Comparison of ENCODE assay signal across 8 cellular contexts in genomic region chr1:19799877-19800804, GRCh38. TPM values are rescaled to one million over a fixed set of nuclear protein-coding genes. Genes with fewer than 3 reads are reported as not detected.
DNase-seq lines count a peak whose midpoint lies in the region; ATAC-seq, FAIRE-seq and TF ChIP-seq lines count a peak whose summit lies in the region.

TSS of gene TMCO4 (minus strand) at chr1:19799916. CDS start at chr1:19780758, 19,158 bp downstream.

- peak within 1 kb of the TSS; percentile 28 to 76 for H3K4me3 ChIP-seq in neuronal stem cell (ENCODE audit: low read length in 2 of 2)
- H3K4me3 ChIP-seq in thoracic aorta: peak within 1 kb of the TSS; percentile 81

- H2AK5ac ChIP-seq in neuronal stem cell (ENCODE audit: low read depth, low read length): peak within 1 kb of the TSS; percentile 77

- ATAC-seq in HG03135 (IDR thresholded peaks at IDR 0.05; ENCODE audit: unreplicated experiment) (peak; percentile 50), thoracic aorta (ENCODE audit: insufficient number of reproducible peaks, low FRiP score, low read depth) (no peak)

- no peaks in the 10 kb centered on the region for H3K79me1 ChIP-seq in neuronal stem cell (ENCODE audit: low read depth, low read length)

- H3K27ac ChIP-seq in neuronal stem cell (replicated peaks; ENCODE audit: low read length) (no peak within 1 kb of the TSS), thoracic aorta (peak within 1 kb of the TSS; percentile 82 to 84)

- H3K9me3 ChIP-seq in neuronal stem cell (replicated peaks in 1 of 2; ENCODE audit: control insufficient read depth in 2 of 2, insufficient read depth in 1 of 2, low read depth in 1 of 2, low read length in 2 of 2): no peaks in the 10 kb centered on the region
- no peaks in the 10 kb centered on the region for H3K9me3 ChIP-seq in thoracic aorta

- H2BK5ac ChIP-seq in neuronal stem cell (ENCODE audit: low read length): no peak within 1 kb of the TSS

- H2AFZ ChIP-seq in neuronal stem cell (ENCODE audit: low read length): peak within 1 kb of the TSS; percentile 88

- peak within 1 kb of the TSS; percentile 89 for H3K9ac ChIP-seq in neuronal stem cell (ENCODE audit: low read depth, low read length, poor library complexity)

- H2BK15ac ChIP-seq in neuronal stem cell (ENCODE audit: low read length): peak within 1 kb of the TSS; percentile 83

- peak; percentile 29 for DNase-seq in NCI-H146 (lab: John Stamatoyannopoulos, UW)
- no peak for DNase-seq in NCI-H146 treated with DMSO at 0.1 percent for 48 hours (lab: John Stamatoyannopoulos, UW; ENCODE audit: unreplicated experiment)
- DNase-seq in RPMI7951 (ENCODE audit: low read depth): peak; percentile 93
- peak in 3 of 4 experiments; percentile 23 to 46 (median 31) for DNase-seq in activated naive CD4-positive, alpha-beta T cell (lab: John Stamatoyannopoulos, UW)
- peak; percentile 29 to 58 for DNase-seq in frontal cortex (ENCODE audit: low spot score in 2 of 2)
- DNase-seq in neuronal stem cell (ENCODE audit: low spot score): no peak
- DNase-seq in thoracic aorta (ENCODE audit: low spot score): no peak

- H2BK120ac ChIP-seq in neuronal stem cell (ENCODE audit: low read depth, low read length): no peak within 1 kb of the TSS

- peak within 1 kb of the TSS; percentile 90 for H3K18ac ChIP-seq in neuronal stem cell (ENCODE audit: low read length)

- no peaks in the 10 kb centered on the region for H3K36me3 ChIP-seq in neuronal stem cell (replicated peaks in 1 of 2; ENCODE audit: control insufficient read depth in 2 of 2, insufficient read depth in 2 of 2, low read length in 2 of 2)
- H3K36me3 ChIP-seq in thoracic aorta: no peaks in the 10 kb centered on the region

- H3K14ac ChIP-seq in neuronal stem cell (ENCODE audit: low read length): peak within 1 kb of the TSS; percentile 51

- no peak within 1 kb of the TSS for H2BK12ac ChIP-seq in neuronal stem cell (ENCODE audit: low read length)

- H4K91ac ChIP-seq in neuronal stem cell (ENCODE audit: low read depth, low read length, poor library complexity): no peak within 1 kb of the TSS

- TF ChIP-seq CTCF in thoracic aorta (IDR thresholded peaks at IDR 0.05): no peak

- no CpG with 5 or more reads among the region's 65 CpGs for WGBS in neuronal stem cell (ENCODE audit: extremely low coverage in 2 of 2, insufficient read length in 2 of 2, insufficient replicate concordance in 1 of 2), 2 donors

- peaks cover 0 to 69% (median 28%) of the 10 kb centered on the region in 3 experiments for H3K27me3 ChIP-seq in neuronal stem cell (ENCODE audit: control insufficient read depth in 3 of 3, insufficient read depth in 3 of 3, low read depth in 1 of 3, low read length in 3 of 3)
- H3K27me3 ChIP-seq in thoracic aorta (replicated peaks; ENCODE audit: insufficient read depth): no peaks in the 10 kb centered on the region

- peak within 1 kb of the TSS; percentile 89 for H3K4me2 ChIP-seq in neuronal stem cell (ENCODE audit: insufficient read depth, low read length, poor library complexity, severe bottlenecking)

- H4K8ac ChIP-seq in neuronal stem cell (ENCODE audit: low read depth, low read length): peak within 1 kb of the TSS; percentile 23

- H3K4me1 ChIP-seq in neuronal stem cell (ENCODE audit: control insufficient read depth in 2 of 2, insufficient read depth in 1 of 2, low read depth in 1 of 2, low read length in 2 of 2): peaks cover 0 to 2% of the 10 kb centered on the region in 2 donors
- peaks cover 0 to 22% of the 10 kb centered on the region in 2 donors for H3K4me1 ChIP-seq in thoracic aorta (ENCODE audit: control insufficient read depth in 1 of 2, low read depth in 2 of 2)

- no peak within 1 kb of the TSS for H3K4ac ChIP-seq in neuronal stem cell (ENCODE audit: low read length)

- no peak for FAIRE-seq in frontal cortex (lab: Jason Lieb, UNC)

- H3K23ac ChIP-seq in neuronal stem cell (ENCODE audit: low read depth, low read length, poor library complexity): peak within 1 kb of the TSS; percentile 34

RNA-seq across cellular contexts. Expression of gene TMCO4, which starts in this region (rescaled TPM):
- total RNA-seq in RPMI7951 (2014; rRNA removed; shearing (Covaris generic)): 7.9 and 13.2 TPM in 2 replicates
- 0.82 TPM for total RNA-seq in frontal cortex
- polyA plus RNA-seq in neuronal stem cell (2013, experiment 1 of 2): 0.38 TPM
- 0.35 TPM for polyA plus RNA-seq in neuronal stem cell (2013, experiment 2 of 2)
- total RNA-seq in thoracic aorta: 10 to 100 TPM; 33.2 to 33.4 TPM

Comparison
In these comparisons a context has a peak if more than half of its experiments do, and no peak if none do; other contexts are left out.
1. DNase-seq: peak in NCI-H146 (single experiment), RPMI7951 (single experiment) and activated naive CD4-positive, alpha-beta T cell (3 of 4); none in NCI-H146 treated with DMSO at 0.1 percent for 48 hours (single experiment), neuronal stem cell (single experiment) and thoracic aorta (single experiment).
2. Peak in DNase-seq in frontal cortex; RNA of the gene not detected or under 1 TPM.